In genomic region chr17:81959362-81960129, GRCh38 we compare ENCODE assay signal across 1 cellular context.
TF ChIP-seq lines count a peak whose summit lies in the region.

No MANE protein-coding gene starts in this region.

TF ChIP-seq in HepG2, 621 proteins besides CTCF, POLR2A, EP300 and RAD21 (continued from another document and continues in another):
- 0 out of 2 replicates have a peak, but pooled peaks have one; percentile 8 for TF ChIP-seq ZNF740 (CRISPR knock-in tag; IDR thresholded peaks at IDR 0.05)
- TF ChIP-seq IRX3 (CRISPR knock-in tag; IDR thresholded peaks at IDR 0.05; ENCODE audit: borderline replicate concordance, low read depth): peak; percentile 45; the same call in 1 of the 2 replicates
- TF ChIP-seq SNRNP70 (IDR thresholded peaks at IDR 0.05; ENCODE audit: low read depth, low read length): no peak
- TF ChIP-seq ZEB1 (IDR thresholded peaks at IDR 0.05; ENCODE audit: insufficient replicate concordance, low read depth): no peak
- 0 out of 2 replicates have a peak, but pooled peaks have one; percentile 61 for TF ChIP-seq THYN1 (CRISPR knock-in tag; IDR thresholded peaks at IDR 0.05; ENCODE audit: borderline replicate concordance, low read depth)
- TF ChIP-seq TOPORS (CRISPR knock-in tag; IDR thresholded peaks at IDR 0.05): peak; percentile 83
- no peak for TF ChIP-seq ATF7 (IDR thresholded peaks at IDR 0.05)
- no peak for TF ChIP-seq ATF7 (CRISPR knock-in tag; IDR thresholded peaks at IDR 0.05)
- TF ChIP-seq KDM1A (CRISPR knock-in tag; IDR thresholded peaks at IDR 0.05): no peak
- peak; percentile 62; the same call in 1 of the 2 replicates for TF ChIP-seq ZBED4 (CRISPR knock-in tag; IDR thresholded peaks at IDR 0.05; ENCODE audit: borderline replicate concordance)
- TF ChIP-seq ZNF232 (CRISPR knock-in tag; IDR thresholded peaks at IDR 0.05; ENCODE audit: borderline replicate concordance): no peak
- TF ChIP-seq SMAD1 (CRISPR knock-in tag; IDR thresholded peaks at IDR 0.05; ENCODE audit: borderline replicate concordance, low read depth): 0 out of 2 replicates have a peak, but pooled peaks have one; percentile 6
- no peak for TF ChIP-seq ZNF781 (CRISPR knock-in tag; IDR thresholded peaks at IDR 0.05; ENCODE audit: borderline replicate concordance, not compliant biosample characterization)
- TF ChIP-seq CREBL2 (CRISPR knock-in tag; IDR thresholded peaks at IDR 0.05; ENCODE audit: borderline replicate concordance): no peak
- peak; percentile 54; the same call in 1 of the 2 replicates for TF ChIP-seq ZBTB2 (CRISPR knock-in tag; IDR thresholded peaks at IDR 0.05; ENCODE audit: low read depth)
- peak; percentile 31; the same call in 1 of the 2 replicates for TF ChIP-seq KLF6 (CRISPR knock-in tag; IDR thresholded peaks at IDR 0.05)
- TF ChIP-seq ZNF644 (CRISPR knock-in tag; IDR thresholded peaks at IDR 0.05; ENCODE audit: low read depth): no peak
- TF ChIP-seq SNAPC5 (CRISPR knock-in tag; IDR thresholded peaks at IDR 0.05; ENCODE audit: borderline replicate concordance): no peak
- no peak for TF ChIP-seq ZBTB26 (CRISPR knock-in tag; IDR thresholded peaks at IDR 0.05; ENCODE audit: borderline replicate concordance)
- no peak for TF ChIP-seq ZNF33A (CRISPR knock-in tag; IDR thresholded peaks at IDR 0.05; ENCODE audit: borderline replicate concordance)
- TF ChIP-seq TARDBP (CRISPR knock-in tag; IDR thresholded peaks at IDR 0.05): 0 out of 2 replicates have a peak, but pooled peaks have one; percentile 30
- no peak for TF ChIP-seq NFRKB (IDR thresholded peaks at IDR 0.05)
- TF ChIP-seq MBD4 (IDR thresholded peaks at IDR 0.05; ENCODE audit: borderline replicate concordance, low read length): no peak
- TF ChIP-seq PHB2 (IDR thresholded peaks at IDR 0.05; ENCODE audit: partially characterized antibody): no peak
- no peak for TF ChIP-seq CEBPZ (IDR thresholded peaks at IDR 0.05; ENCODE audit: low read length)
- TF ChIP-seq ZNF234 (CRISPR knock-in tag; conservative IDR thresholded peaks at IDR 0.05): no peak
- no peak for TF ChIP-seq KMT2A (CRISPR knock-in tag; IDR thresholded peaks at IDR 0.05)
- peak; percentile 59; the same call in 1 of the 2 replicates for TF ChIP-seq ZNF777 (CRISPR knock-in tag; IDR thresholded peaks at IDR 0.05)
- TF ChIP-seq SNAI1 (CRISPR knock-in tag; IDR thresholded peaks at IDR 0.05; ENCODE audit: borderline replicate concordance): no peak
- TF ChIP-seq ZBTB43 (CRISPR knock-in tag; conservative IDR thresholded peaks at IDR 0.05): 0 out of 2 replicates have a peak, but pooled peaks have one; percentile 34
- no peak for TF ChIP-seq AHDC1 (CRISPR knock-in tag; IDR thresholded peaks at IDR 0.05; ENCODE audit: borderline replicate concordance)
- TF ChIP-seq ZC3H13 (CRISPR knock-in tag; IDR thresholded peaks at IDR 0.05): peak; percentile 42; the same call in 1 of the 2 replicates
- no peak for TF ChIP-seq CBFB (CRISPR knock-in tag; IDR thresholded peaks at IDR 0.05)
- peak; percentile 73 for TF ChIP-seq ZNF687 (CRISPR knock-in tag; IDR thresholded peaks at IDR 0.05)
- TF ChIP-seq ETV6 (CRISPR knock-in tag; conservative IDR thresholded peaks at IDR 0.05): no peak
- no peak for TF ChIP-seq SMAD3 (CRISPR knock-in tag; IDR thresholded peaks at IDR 0.05)
- no peak; the same call in 1 of the 2 replicates for TF ChIP-seq ZNF510 (CRISPR knock-in tag; IDR thresholded peaks at IDR 0.05; ENCODE audit: low read depth)
